2 cellular contexts compared by ENCODE assay signal in the genomic region with DNA sequence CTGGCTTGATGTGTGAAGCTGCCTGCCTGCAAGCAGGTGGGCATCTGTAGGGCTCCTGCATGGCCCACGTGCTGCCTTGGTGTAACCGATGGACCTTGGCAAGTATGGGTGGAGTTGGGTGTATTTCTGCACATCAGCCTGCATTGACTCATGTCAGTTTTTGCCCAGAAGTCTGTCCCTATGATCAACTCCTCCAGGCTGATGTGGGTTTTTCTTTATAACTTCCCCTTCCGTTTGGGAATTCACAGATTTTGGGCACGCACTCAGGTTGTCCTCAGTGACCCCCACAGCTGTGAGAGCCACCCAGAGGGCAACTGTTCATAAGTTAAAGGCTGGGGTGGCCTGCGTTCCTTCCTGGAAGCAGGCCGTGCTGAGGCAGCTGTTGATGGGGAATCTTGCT.
A peak's percentile ranks its signal among the peaks of the same experiment; 100 is the strongest.
TF ChIP-seq lines count a peak whose summit lies in the region.

No MANE protein-coding gene starts in this region.

TF ChIP-seq in liver, 16 proteins besides CTCF, POLR2A, EP300 and RAD21 (continued from another document):
- TF ChIP-seq ATF3 (IDR thresholded peaks at IDR 0.05), result no peak
- TF ChIP-seq REST (IDR thresholded peaks at IDR 0.05), result no peak
- TF ChIP-seq RXRA (IDR thresholded peaks at IDR 0.05), result peak; percentile 23 to 41
- TF ChIP-seq SP1 (IDR thresholded peaks at IDR 0.05), result no peak

TF ChIP-seq in HepG2, 621 proteins besides CTCF, POLR2A, EP300 and RAD21 (continued from another document):
- TF ChIP-seq AKNA (CRISPR knock-in tag; IDR thresholded peaks at IDR 0.05; ENCODE audit: borderline replicate concordance), result no peak
- no peak for TF ChIP-seq ZNF678 (CRISPR knock-in tag; IDR thresholded peaks at IDR 0.05)
- TF ChIP-seq, protein P1, sequence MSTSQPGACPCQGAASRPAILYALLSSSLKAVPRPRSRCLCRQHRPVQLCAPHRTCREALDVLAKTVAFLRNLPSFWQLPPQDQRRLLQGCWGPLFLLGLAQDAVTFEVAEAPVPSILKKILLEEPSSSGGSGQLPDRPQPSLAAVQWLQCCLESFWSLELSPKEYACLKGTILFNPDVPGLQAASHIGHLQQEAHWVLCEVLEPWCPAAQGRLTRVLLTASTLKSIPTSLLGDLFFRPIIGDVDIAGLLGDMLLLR (CRISPR knock-in tag; IDR thresholded peaks at IDR 0.05), result no peak
- no peak for TF ChIP-seq THYN1 (CRISPR knock-in tag; IDR thresholded peaks at IDR 0.05; ENCODE audit: borderline replicate concordance, low read depth)
- TF ChIP-seq SMAD9 (CRISPR knock-in tag; IDR thresholded peaks at IDR 0.05), result no peak
- no peak for TF ChIP-seq ZNF350 (CRISPR knock-in tag; IDR thresholded peaks at IDR 0.05; ENCODE audit: borderline replicate concordance, low read depth)
- TF ChIP-seq WIZ (CRISPR knock-in tag; IDR thresholded peaks at IDR 0.05), result no peak
- no peak for TF ChIP-seq ZNF264 (CRISPR knock-in tag; IDR thresholded peaks at IDR 0.05)
- TF ChIP-seq NR3C1 (CRISPR knock-in tag; IDR thresholded peaks at IDR 0.05), result no peak
- TF ChIP-seq NFIB (CRISPR knock-in tag; IDR thresholded peaks at IDR 0.05; ENCODE audit: borderline replicate concordance), result no peak
- TF ChIP-seq, protein P2, sequence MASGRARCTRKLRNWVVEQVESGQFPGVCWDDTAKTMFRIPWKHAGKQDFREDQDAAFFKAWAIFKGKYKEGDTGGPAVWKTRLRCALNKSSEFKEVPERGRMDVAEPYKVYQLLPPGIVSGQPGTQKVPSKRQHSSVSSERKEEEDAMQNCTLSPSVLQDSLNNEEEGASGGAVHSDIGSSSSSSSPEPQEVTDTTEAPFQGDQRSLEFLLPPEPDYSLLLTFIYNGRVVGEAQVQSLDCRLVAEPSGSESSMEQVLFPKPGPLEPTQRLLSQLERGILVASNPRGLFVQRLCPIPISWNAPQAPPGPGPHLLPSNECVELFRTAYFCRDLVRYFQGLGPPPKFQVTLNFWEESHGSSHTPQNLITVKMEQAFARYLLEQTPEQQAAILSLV (CRISPR knock-in tag; IDR thresholded peaks at IDR 0.05; ENCODE audit: borderline replicate concordance), result no peak
- no peak for TF ChIP-seq GTF2F1 (IDR thresholded peaks at IDR 0.05; ENCODE audit: low read length)
- TF ChIP-seq KDM5B (CRISPR knock-in tag; IDR thresholded peaks at IDR 0.05; ENCODE audit: borderline replicate concordance), result no peak
- TF ChIP-seq HNRNPUL1 (IDR thresholded peaks at IDR 0.05; ENCODE audit: low read depth, low read length), result no peak
- no peak for TF ChIP-seq ETV5 (CRISPR knock-in tag; IDR thresholded peaks at IDR 0.05; ENCODE audit: borderline replicate concordance)
